Comparison of ENCODE assay signal across 24 cellular contexts in genomic region chr4:148103647-148104355, GRCh38.
"Had no signal": no experiment of that assay in that cellular context is flagged by ENCODE, and none has a peak within 500 bp of the region (broad histone marks: within the 10 kb centered on the region; RNA-seq: fewer than 3 reads in every experiment).

No MANE protein-coding gene starts in this region.

- ATAC-seq: activated T-cell treated with anti-CD3 and anti-CD28 coated beads, Interleukin-2, amount 50 U/mL, for 4 hours; HepG2; K562; PC-3; T-helper 17 cell had no signal

- H3K4me1 Mint-ChIP-seq: activated B cell treated with CpG ODN at 0.5 μM for 24 hours; activated CD4-positive, alpha-beta T cell treated with anti-CD3 and anti-CD28 coated beads, Interleukin-2, amount 10 ng/mL, durations not matched to agents 24 days and 14 days had no signal

- H3K27me3 Mint-ChIP-seq: activated B cell treated with CpG ODN at 0.5 μM for 24 hours; activated CD4-positive, alpha-beta memory T cell treated with anti-CD3 and anti-CD28 coated beads for 36 hours; activated CD4-positive, alpha-beta T cell treated with anti-CD3 and anti-CD28 coated beads, Interleukin-2, amount 10 ng/mL, durations not matched to agents 24 days and 14 days; activated naive CD4-positive, alpha-beta T cell treated with anti-CD3 and anti-CD28 coated beads, Interleukin-2, amount 50 U/mL, for 24 hours; T-helper 17 cell had no signal

- H3K27ac Mint-ChIP-seq: activated B cell treated with CpG ODN at 0.5 μM for 24 hours; activated CD4-positive, alpha-beta memory T cell treated with anti-CD3 and anti-CD28 coated beads for 36 hours; activated CD4-positive, alpha-beta T cell treated with anti-CD3 and anti-CD28 coated beads, Interleukin-2, amount 10 ng/mL, durations not matched to agents 24 days and 14 days; activated T-helper 2 cell treated with anti-CD3 and anti-CD28 coated beads, Interferon-gamma antibody, Interleukin-2, Interleukin-4, amounts not matched to agents 10 μg/mL and 5 μg/mL and 100 μg/mL, durations not matched to agents 14 hours and 24 hours and 36 hours had no signal

- DNase-seq: activated B cell treated with CpG ODN at 0.5 μM for 24 hours; activated CD4-positive, alpha-beta memory T cell treated with anti-CD3 and anti-CD28 coated beads for 36 hours; activated CD4-positive, alpha-beta T cell treated with anti-CD3 and anti-CD28 coated beads for 1 hour; activated CD4-positive, alpha-beta T cell treated with anti-CD3 and anti-CD28 coated beads, Interleukin-2, amount 10 ng/mL, durations not matched to agents 24 days and 14 days; activated CD8-positive, alpha-beta memory T cell treated with anti-CD3 and anti-CD28 coated beads for 24 hours; activated gamma-delta T cell treated with Interleukin-2 at 50 U/mL for 16 hours; activated T-cell treated with anti-CD3 and anti-CD28 coated beads, Interleukin-2, amount 50 U/mL, for 4 hours; amniotic stem cell; brain microvascular endothelial cell; Kasumi-1; NCI-H1105 treated with DMSO at 0.1 percent for 48 hours; NCI-H1436 treated with DMSO at 0.1 percent for 48 hours; NCI-H187; NCI-H2081; NCI-H446; NCI-H524; PC-3; SIG-M5; T-helper 17 cell; T1000 had no signal

- H3K4me3 Mint-ChIP-seq: activated B cell treated with CpG ODN at 0.5 μM for 24 hours; activated CD4-positive, alpha-beta memory T cell treated with anti-CD3 and anti-CD28 coated beads for 36 hours; activated CD4-positive, alpha-beta T cell treated with anti-CD3 and anti-CD28 coated beads, Interleukin-2, amount 10 ng/mL, durations not matched to agents 24 days and 14 days; activated naive CD4-positive, alpha-beta T cell treated with anti-CD3 and anti-CD28 coated beads, Interleukin-2, amount 50 U/mL, for 24 hours; activated T-cell treated with anti-CD3 and anti-CD28 coated beads, Interleukin-2, amount 50 U/mL, for 4 hours; T-helper 17 cell had no signal

- H3K9me3 Mint-ChIP-seq: activated CD4-positive, alpha-beta T cell treated with anti-CD3 and anti-CD28 coated beads, Interleukin-2, amount 10 ng/mL, durations not matched to agents 24 days and 14 days; activated naive CD4-positive, alpha-beta T cell treated with anti-CD3 and anti-CD28 coated beads, Interleukin-2, amount 50 U/mL, for 24 hours; activated T-helper 2 cell treated with anti-CD3 and anti-CD28 coated beads, Interferon-gamma antibody, Interleukin-2, Interleukin-4, amounts not matched to agents 10 μg/mL and 5 μg/mL and 100 μg/mL, durations not matched to agents 14 hours and 24 hours and 36 hours had no signal
